ENCODE assay signal across 8 cellular contexts in genomic region chrX:109839694-109840358, GRCh38.
A peak's percentile ranks its signal among the peaks of the same experiment; 100 is the strongest.
DNase-seq lines count a peak whose midpoint lies in the region; ATAC-seq and TF ChIP-seq lines count a peak whose summit lies in the region.

No MANE protein-coding gene starts in this region.

- ATAC-seq in GM18520 (IDR thresholded peaks at IDR 0.05; ENCODE audit: unreplicated experiment) (no peak), GM19455 (IDR thresholded peaks at IDR 0.05; ENCODE audit: unreplicated experiment) (no peak), HG03565 (IDR thresholded peaks at IDR 0.05; ENCODE audit: unreplicated experiment) (no peak)

- H3K27me3 ChIP-seq in osteoblast (ENCODE audit: insufficient read depth, low read length) = peaks cover 9% of the 10 kb centered on the region

- no peaks in the 10 kb centered on the region for H3K9me3 ChIP-seq in osteoblast (ENCODE audit: low read depth, low read length)

- DNase-seq in GM12864 (ENCODE audit: low read depth) (no peak), MV-4-11 (lab: John Stamatoyannopoulos, UW) (peak; percentile 67), coronary artery (ENCODE audit: low spot score) (no peak), osteoblast (ENCODE audit: insufficient read length, low spot score, missing footprints) (no peak), T1000 (lab: John Stamatoyannopoulos, UW) (no peak)

- H3K27ac ChIP-seq in coronary artery = peak overlapping the region; percentile 15 to 55
- peak overlapping the region; percentile 86 for H3K27ac ChIP-seq in osteoblast (ENCODE audit: low read depth, low read length)

- H3K4me1 ChIP-seq in osteoblast (ENCODE audit: insufficient read depth, low read length) = peaks cover 23% of the 10 kb centered on the region

- peak overlapping the region; percentile 27 for H2AFZ ChIP-seq in osteoblast (ENCODE audit: low read length)

- H3K4me3 ChIP-seq in GM12864 (ENCODE audit: low read depth, low read length) (no peak overlapping the region), coronary artery (no peak overlapping the region), osteoblast (ENCODE audit: insufficient read depth, low read length) (peak overlapping the region; percentile 3)

- H3K4me2 ChIP-seq in osteoblast (ENCODE audit: insufficient read depth, low read length) = peak overlapping the region; percentile 57

- no peaks in the 10 kb centered on the region for H4K20me1 ChIP-seq in osteoblast (ENCODE audit: insufficient read depth, low read length)

- no peaks in the 10 kb centered on the region for H3K79me2 ChIP-seq in osteoblast (ENCODE audit: insufficient read depth, low read length)

- no peaks in the 10 kb centered on the region for H3K36me3 ChIP-seq in osteoblast (ENCODE audit: insufficient read depth, low read length)

- TF ChIP-seq CTCF in GM12864 (IDR thresholded peaks at IDR 0.05; ENCODE audit: low read depth, low read length, missing control alignments) (peak; percentile 7), coronary artery (IDR thresholded peaks at IDR 0.05) (no peak), osteoblast (IDR thresholded peaks at IDR 0.05; ENCODE audit: extremely low read depth, low read depth, low read length) (no peak)
